ENCODE assay signal across 7 cellular contexts in genomic region chr4:140150636-140150885, GRCh38. TPM values are rescaled to one million over a fixed set of nuclear protein-coding genes. Genes with fewer than 3 reads are reported as not detected.
DNase-seq lines count a peak whose midpoint lies in the region; ATAC-seq and TF ChIP-seq lines count a peak whose summit lies in the region.

No MANE protein-coding gene starts in this region.

- H3K4me1 Mint-ChIP-seq in natural killer cell, result peaks cover 12 to 35% of the 10 kb centered on the region in 2 donors

- no peaks in the 10 kb centered on the region for H3K4me1 ChIP-seq in SJSA1 (replicated peaks)
- H3K4me1 ChIP-seq in ectodermal cell (ENCODE audit: control insufficient read depth, insufficient read depth, low read length), result peaks cover 18% of the 10 kb centered on the region

- H3K27ac Mint-ChIP-seq in natural killer cell, result peak overlapping the region; percentile 23 to 85

- DNase-seq in H7 (no peak), SJSA1 (ENCODE audit: low read depth in 1 of 2, low spot score in 2 of 2) (peak in 1 of 2 experiments; percentile 81), natural killer cell (no peak), activated gamma-delta T cell treated with Interleukin-2 at 50 U/mL for 16 hours (no peak)

- peak overlapping the region; percentile 91 for H3K27ac ChIP-seq in SJSA1
- H3K27ac ChIP-seq in ectodermal cell (ENCODE audit: insufficient read depth, low read depth, low read length, poor library complexity, severe bottlenecking), result peak overlapping the region; percentile 98

- H3K36me3 Mint-ChIP-seq in natural killer cell, result no peaks in the 10 kb centered on the region

- H3K4me3 ChIP-seq in H7 (ENCODE audit: insufficient read depth, low read depth, low read length) (peak overlapping the region; percentile 82), SJSA1 (peak overlapping the region; percentile 63), ectodermal cell (ENCODE audit: insufficient read depth, low read depth, low read length) (peak overlapping the region; percentile 69)

- H3K9me3 Mint-ChIP-seq in natural killer cell, result no peaks in the 10 kb centered on the region

- intact Hi-C loops in natural killer cell (cut with micrococcal nuclease), result loop anchor here (2.0 to 5.0 kb wide), 7 partner anchors 53 to 413 kb away; partner anchors contain the start of gene SCOC

- H3K9me3 ChIP-seq in SJSA1 (replicated peaks) (no peaks in the 10 kb centered on the region), ectodermal cell (ENCODE audit: control insufficient read depth, low read length) (no peaks in the 10 kb centered on the region)

- no peak for TF ChIP-seq CTCF in natural killer cell (IDR thresholded peaks at IDR 0.05)

- 0% methylated on average over 13 of the region's 13 CpGs for WGBS in ectodermal cell, 2 experiments

- peak overlapping the region; percentile 87 for H3K4me3 Mint-ChIP-seq in natural killer cell

- H3K36me3 ChIP-seq in H7 (replicated peaks; ENCODE audit: control insufficient read depth, insufficient read depth, low read length) (no peaks in the 10 kb centered on the region), SJSA1 (no peaks in the 10 kb centered on the region), ectodermal cell (ENCODE audit: control insufficient read depth, insufficient read depth, low read length) (no peaks in the 10 kb centered on the region)

- H3K27me3 ChIP-seq in H7 (ENCODE audit: control insufficient read depth, insufficient read depth, low read length) (no peaks in the 10 kb centered on the region; the same call in 1 of the 2 replicates), SJSA1 (replicated peaks) (no peaks in the 10 kb centered on the region), ectodermal cell (ENCODE audit: control insufficient read depth, insufficient read depth, low read length, poor library complexity, severe bottlenecking) (no peaks in the 10 kb centered on the region)

- ATAC-seq in natural killer cell, result no peak
- no peak for ATAC-seq in HG02763 (IDR thresholded peaks at IDR 0.05; ENCODE audit: unreplicated experiment)
- no peak for ATAC-seq in GM21367 (IDR thresholded peaks at IDR 0.05; ENCODE audit: unreplicated experiment)

- peaks cover 7 to 8% of the 10 kb centered on the region in 2 donors for H3K27me3 Mint-ChIP-seq in natural killer cell (ENCODE audit: low read depth in 2 of 2)

RNA-seq across cellular contexts. Expression of gene MAML3, which starts 3.4 kb away (rescaled TPM):
- total RNA-seq in H7 (2014; rRNA removed; shearing (Covaris generic)), result 5.9 and 7.1 TPM in 2 replicates
- total RNA-seq in SJSA1 (2014; rRNA removed; shearing (Covaris generic)), result 0.53 and 1.8 TPM in 2 replicates
- polyA plus RNA-seq in ectodermal cell (2013, experiment 1 of 4), result 13.9 TPM
- 16.5 TPM for polyA plus RNA-seq in ectodermal cell (2013, experiment 2 of 4)
- polyA plus RNA-seq in ectodermal cell (2013, experiment 3 of 4), result 14.4 TPM
- polyA plus RNA-seq in ectodermal cell (2013, experiment 4 of 4), result 15.4 TPM
- 1 to 10 TPM; 1.7 to 5.6 (median 2.8) TPM for total RNA-seq in natural killer cell
